In the genomic region with DNA sequence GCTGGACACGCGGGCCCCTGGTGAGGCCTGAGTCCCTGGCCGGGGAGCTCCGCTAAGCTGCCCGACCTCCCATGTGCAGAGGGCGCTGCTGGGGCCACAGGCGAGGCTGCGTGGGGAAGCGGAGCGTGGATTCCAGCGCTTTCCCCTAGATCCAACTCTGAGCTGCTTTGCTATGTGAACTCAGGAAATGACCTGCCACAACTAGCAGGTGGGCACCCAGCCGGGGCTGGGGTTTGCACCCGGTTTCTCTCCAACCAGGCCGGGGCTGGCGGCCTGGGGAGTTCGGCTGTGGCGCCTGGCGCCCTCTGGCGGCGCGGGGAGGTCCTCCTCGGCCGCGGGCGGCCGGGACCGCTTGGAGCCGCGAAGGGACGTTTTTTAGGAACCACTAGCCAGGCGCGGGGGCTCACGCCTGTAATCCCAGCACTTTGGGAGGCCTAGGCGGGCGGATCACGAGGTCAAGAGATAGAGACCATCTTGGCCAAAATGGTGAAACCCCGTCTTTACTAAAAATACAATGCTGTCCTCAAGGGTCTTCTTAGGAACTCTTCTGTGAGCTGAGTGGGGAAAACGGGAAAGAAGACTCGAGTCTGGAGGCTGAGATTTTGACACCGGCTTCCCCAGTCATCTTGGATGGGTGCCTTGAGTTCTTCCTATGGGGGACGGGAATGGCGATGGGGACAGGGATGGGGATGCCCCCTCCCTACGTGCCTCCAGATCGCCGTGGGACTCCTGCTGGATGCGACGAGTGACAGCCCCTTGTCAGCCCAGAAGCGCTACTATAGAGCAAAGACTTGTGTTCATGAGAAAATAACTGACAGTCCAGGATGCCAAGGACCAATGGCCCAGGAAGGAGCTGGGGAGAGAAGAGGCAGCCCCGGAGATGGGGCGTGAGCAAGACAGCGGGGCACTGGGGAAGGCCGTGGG, we compare ENCODE assay signal across 8 cellular contexts. TPM values are rescaled to one million over a fixed set of nuclear protein-coding genes. Genes with fewer than 3 reads are reported as not detected.
DNase-seq lines count a peak whose midpoint lies in the region; ATAC-seq and TF ChIP-seq lines count a peak whose summit lies in the region.

No MANE protein-coding gene starts in this region.

- no peaks in the 10 kb centered on the region for H3K27me3 ChIP-seq in sigmoid colon

- peak overlapping the region in 1 of 4 donors; percentile 8 for H3K4me3 ChIP-seq in sigmoid colon

- peak; percentile 75 for ATAC-seq in GM21390 (IDR thresholded peaks at IDR 0.05; ENCODE audit: unreplicated experiment)
- peak; percentile 91 to 95 for ATAC-seq in left cardiac atrium

- H3K27ac ChIP-seq in sigmoid colon: peak overlapping the region in 2 of 4 donors; percentile 25 to 38

- peak; percentile 85 for DNase-seq in AG08396 (ENCODE audit: low spot score)
- DNase-seq in NCI-H460 (ENCODE audit: extremely low read depth, low read depth): peak; percentile 53
- DNase-seq in activated naive CD4-positive, alpha-beta T cell (lab: John Stamatoyannopoulos, UW): peak; percentile 34 to 70 (median 58)
- peak; percentile 80 for DNase-seq in left cardiac atrium
- DNase-seq in sigmoid colon: peak; percentile 79
- no peak for DNase-seq in NCI-H748 (lab: John Stamatoyannopoulos, UW; ENCODE audit: unreplicated experiment)
- DNase-seq in DMS114 treated with DMSO at 0.1 percent for 48 hours (lab: John Stamatoyannopoulos, UW; ENCODE audit: unreplicated experiment): no peak

- no peak for TF ChIP-seq EP300 in sigmoid colon (IDR thresholded peaks at IDR 0.05)

- H3K9me3 ChIP-seq in sigmoid colon: no peaks in the 10 kb centered on the region

- WGBS in sigmoid colon, 2 donors: 33 to 43% methylated on average over 52 of the region's 52 CpGs

- no peak for TF ChIP-seq POLR2A in sigmoid colon (IDR thresholded peaks at IDR 0.05)

- intact Hi-C loops in left cardiac atrium (cut with DNase I) (loop anchor here (2.0 to 5.0 kb wide), 2 partner anchors 134 to 437 kb away; partner anchors contain the start of gene SRP9 (in 1 of the 2)), sigmoid colon (cut with DNase I) (loop anchor here (1.0 to 2.0 kb wide), 2 partner anchors 29 to 436 kb away; partner anchors contain the start of gene TMEM63A)

- H3K4me1 ChIP-seq in sigmoid colon: peaks cover 0 to 11% (median 9%) of the 10 kb centered on the region in 4 donors

- peaks cover 0 to 12% (median 0%) of the 10 kb centered on the region in 4 donors for H3K36me3 ChIP-seq in sigmoid colon

- peak; percentile 73 to 96 (median 82) for TF ChIP-seq CTCF in sigmoid colon (IDR thresholded peaks at IDR 0.05)

RNA-seq across cellular contexts. Expression of gene PYCR2, which starts 12.6 kb away (rescaled TPM):
- total RNA-seq in NCI-H460 (2014; rRNA removed; shearing (Covaris generic)): 108 and 114 TPM in 2 replicates
- 340 and 355 TPM in 2 replicates for polyA plus RNA-seq in NCI-H460 (2014; cell fraction: nucleus; rRNA removed)
- 10 to 100 TPM; 58.0 to 58.8 TPM for total RNA-seq in left cardiac atrium
- total RNA-seq in sigmoid colon: 10 to 100 TPM; 31.0 to 40.5 (median 34.0) TPM
- polyA plus RNA-seq in sigmoid colon: 10 to 100 TPM; 33.8 to 74.4 (median 36.0) TPM

RNA-seq across cellular contexts. Expression of gene LEFTY1, which starts 22.5 kb away (rescaled TPM):
- not detected in 2 replicates for total RNA-seq in NCI-H460 (2014; rRNA removed; shearing (Covaris generic))
- not detected in 2 replicates for polyA plus RNA-seq in NCI-H460 (2014; cell fraction: nucleus; rRNA removed)
- total RNA-seq in left cardiac atrium: under 1 TPM in 1 of 2 donors, not detected in 1; 0.27 TPM
- total RNA-seq in sigmoid colon: not detected
- polyA plus RNA-seq in sigmoid colon: 100 to 1,000 TPM in 1 of 3 donors, 10 to 100 TPM in 2; 14.4 to 120 (median 46.2) TPM

RNA-seq across cellular contexts. Expression of gene TMEM63A, which starts 29.3 kb away (rescaled TPM):
- total RNA-seq in NCI-H460 (2014; rRNA removed; shearing (Covaris generic)): 10.4 and 17.4 TPM in 2 replicates
- 39.9 and 52.8 TPM in 2 replicates for polyA plus RNA-seq in NCI-H460 (2014; cell fraction: nucleus; rRNA removed)
- total RNA-seq in left cardiac atrium (10 to 100 TPM; 33.2 to 37.1 TPM), sigmoid colon (10 to 100 TPM; 25.3 to 94.4 (median 36.9) TPM)
- 100 to 1,000 TPM in 1 of 3 donors, 1 to 10 TPM in 2; 3.0 to 103 (median 5.5) TPM for polyA plus RNA-seq in sigmoid colon

RNA-seq across cellular contexts. Expression of gene LEFTY2, which starts 29.6 kb away (rescaled TPM):
- not detected in 2 replicates for total RNA-seq in NCI-H460 (2014; rRNA removed; shearing (Covaris generic))
- not detected in 2 replicates for polyA plus RNA-seq in NCI-H460 (2014; cell fraction: nucleus; rRNA removed)
- total RNA-seq in left cardiac atrium (1 to 10 TPM in 1 of 2 donors, under 1 TPM in 1; 0.34 to 1.2 TPM), sigmoid colon (1 to 10 TPM in 2 of 4 donors, under 1 TPM in 1, not detected in 1; 0.71 to 5.0 (median 1.1) TPM)
- polyA plus RNA-seq in sigmoid colon: 10 to 100 TPM in 1 of 3 donors, not detected in 2; 15.6 TPM

Comparison
In these comparisons a context has a peak if more than half of its experiments do, and no peak if none do; other contexts are left out.
1. DNase-seq: peak in AG08396 (single experiment), NCI-H460 (single experiment), activated naive CD4-positive, alpha-beta T cell (4 of 4), left cardiac atrium (single experiment) and sigmoid colon (single experiment); none in NCI-H748 (single experiment) and DMS114 treated with DMSO at 0.1 percent for 48 hours (single experiment).